Comparison of ENCODE assay signal across 8 cellular contexts in genomic region chr11:123063396-123064267, GRCh38. TPM values are rescaled to one million over a fixed set of nuclear protein-coding genes. Genes with fewer than 3 reads are reported as not detected.
DNase-seq lines count a peak whose midpoint lies in the region; ATAC-seq and TF ChIP-seq lines count a peak whose summit lies in the region.

No MANE protein-coding gene starts in this region.

- no peaks in the 10 kb centered on the region for H3K9me3 ChIP-seq in CD4-positive, alpha-beta memory T cell (ENCODE audit: control insufficient read depth in 1 of 2, low read length in 2 of 2)
- H3K9me3 ChIP-seq in SJSA1 (replicated peaks), result no peaks in the 10 kb centered on the region
- H3K9me3 ChIP-seq in breast epithelium, result no peaks in the 10 kb centered on the region

- no peaks in the 10 kb centered on the region for H3K27me3 ChIP-seq in CD4-positive, alpha-beta memory T cell (ENCODE audit: insufficient read depth, low read length)
- H3K27me3 ChIP-seq in SJSA1 (replicated peaks) (no peaks in the 10 kb centered on the region), breast epithelium (no peaks in the 10 kb centered on the region)

- H3K27ac Mint-ChIP-seq in CD4-positive, alpha-beta memory T cell, result peak overlapping the region; percentile 95 to 99 (median 97)

- intact Hi-C loops in CD4-positive, alpha-beta memory T cell (cut with micrococcal nuclease), result loop anchor here (2.0 to 5.0 kb wide), 3 partner anchors 181 to 369 kb away; partner anchors contain the start of genes GRAMD1B and JHY
- intact Hi-C loops in breast epithelium (cut with DNase I; ENCODE audit: low total_unique reads), result no loop called here

- H3K4me3 ChIP-seq in CD4-positive, alpha-beta memory T cell (ENCODE audit: low read length in 2 of 2), result peak overlapping the region; percentile 88 to 93
- peak overlapping the region; percentile 77 for H3K4me3 ChIP-seq in SJSA1
- peak overlapping the region; percentile 81 to 97 (median 86) for H3K4me3 ChIP-seq in breast epithelium

- H3K27ac ChIP-seq in CD4-positive, alpha-beta memory T cell (ENCODE audit: low read depth, low read length), result peak overlapping the region; percentile 99
- H3K27ac ChIP-seq in SJSA1, result peak overlapping the region; percentile 100
- H3K27ac ChIP-seq in breast epithelium, result peak overlapping the region; percentile 100

- no peaks in the 10 kb centered on the region for H3K27me3 Mint-ChIP-seq in CD4-positive, alpha-beta memory T cell

- TF ChIP-seq POLR2A in breast epithelium (IDR thresholded peaks at IDR 0.05), result no peak

- DNase-seq in CD4-positive, alpha-beta memory T cell, result peak; percentile 53 to 63 (median 60)
- DNase-seq in HT1080 (ENCODE audit: low read depth), result peak; percentile 64
- peak in 1 of 2 experiments; percentile 60 for DNase-seq in SJSA1 (ENCODE audit: low read depth in 1 of 2, low spot score in 2 of 2)
- peak in 1 of 2 donors; percentile 51 for DNase-seq in breast epithelium (ENCODE audit: low spot score in 2 of 2)
- peak; percentile 71 for DNase-seq in kidney glomerular epithelial cell (lab: John Stamatoyannopoulos, UW)
- peak; percentile 50 for DNase-seq in stimulated activated naive CD8-positive, alpha-beta T cell treated with anti-CD3 and anti-CD28 coated beads, Interleukin-15, Interleukin-2, amounts not matched to agents 100 U/mL and 50 U/mL, for 24 hours
- no peak for DNase-seq in NCI-H128 (lab: John Stamatoyannopoulos, UW; ENCODE audit: unreplicated experiment)

- POLR2A ChIA-PET in CD4-positive, alpha-beta memory T cell (lab: Charles Lee; ENCODE audit: partially characterized antibody), result interaction anchor here (0.9 to 23.4 kb wide), 7 partner anchors 5 to 372 kb away, joined by 3 to 891 read pairs (median 236); partner anchors contain the start of genes HSPA8 and JHY

- H3K9me3 Mint-ChIP-seq in CD4-positive, alpha-beta memory T cell, result peaks cover 0 to 9% (median 0%) of the 10 kb centered on the region in 8 donors

- peak overlapping the region; percentile 97 to 100 (median 99) for H3K4me3 Mint-ChIP-seq in CD4-positive, alpha-beta memory T cell

- H3K36me3 Mint-ChIP-seq in CD4-positive, alpha-beta memory T cell, result peaks cover 41 to 50% of the 10 kb centered on the region in 2 donors

- H3K36me3 ChIP-seq in CD4-positive, alpha-beta memory T cell (ENCODE audit: insufficient read depth, low read length), result peaks cover 32% of the 10 kb centered on the region
- H3K36me3 ChIP-seq in SJSA1 (peaks cover 35% of the 10 kb centered on the region), breast epithelium (no peaks in the 10 kb centered on the region)

- ATAC-seq in stimulated activated naive CD8-positive, alpha-beta T cell treated with anti-CD3 and anti-CD28 coated beads, Interleukin-15, Interleukin-2, amounts not matched to agents 100 U/mL and 50 U/mL, for 24 hours, result no peak
- no peak for ATAC-seq in GM18858 (IDR thresholded peaks at IDR 0.05; ENCODE audit: unreplicated experiment)

- CTCF ChIA-PET in CD4-positive, alpha-beta memory T cell (lab: Charles Lee; ENCODE audit: partially characterized antibody), result interaction anchor here (0.8 to 16.8 kb wide), 8 partner anchors 7 to 372 kb away, joined by 3 to 414 read pairs (median 18); no protein-coding TSS in a partner anchor

- peaks cover 53% of the 10 kb centered on the region for H3K4me1 ChIP-seq in CD4-positive, alpha-beta memory T cell (ENCODE audit: insufficient read depth, low read length)
- H3K4me1 ChIP-seq in SJSA1 (replicated peaks) (peaks cover 21% of the 10 kb centered on the region), breast epithelium (peaks cover 6 to 9% of the 10 kb centered on the region in 2 donors)

- H3K4me1 Mint-ChIP-seq in CD4-positive, alpha-beta memory T cell, result peaks cover 30 to 75% (median 44%) of the 10 kb centered on the region in 4 donors

- TF ChIP-seq CTCF in breast epithelium (IDR thresholded peaks at IDR 0.05), result no peak

RNA-seq across cellular contexts. Expression of gene HSPA8, which starts 1.7 kb away (rescaled TPM):
- 100 to 1,000 TPM; 809 to 852 TPM for total RNA-seq in CD4-positive, alpha-beta memory T cell
- 1,000 to 10,000 TPM; 1,622 to 1,778 TPM for polyA plus RNA-seq in CD4-positive, alpha-beta memory T cell
- 5,006 and 6,052 TPM in 2 replicates for total RNA-seq in HT1080 (2014; rRNA removed; shearing (Covaris generic))
- polyA plus RNA-seq in HT1080 (2015; cell fraction: cytosol; rRNA removed), result 2,563 and 2,783 TPM in 2 replicates
- polyA plus RNA-seq in HT1080 (2015; cell fraction: nucleus; rRNA removed), result 4,802 and 5,461 TPM in 2 replicates
- 2,210 and 2,693 TPM in 2 replicates for total RNA-seq in SJSA1 (2014; rRNA removed; shearing (Covaris generic))
- 100 to 1,000 TPM; 691 to 851 (median 698) TPM for total RNA-seq in breast epithelium
